In genomic region chrX:130136497-130136896, GRCh38 we compare ENCODE assay signal across 32 cellular contexts. TPM values are rescaled to one million over a fixed set of nuclear protein-coding genes. Genes with fewer than 3 reads are reported as not detected.
"Had no signal": no experiment of that assay in that cellular context is flagged by ENCODE, and none has a peak within 500 bp of the region (broad histone marks: within the 10 kb centered on the region; RNA-seq: fewer than 3 reads in every experiment).

No MANE protein-coding gene starts in this region.

- DNase-seq: activated CD4-positive, alpha-beta T cell treated with anti-CD3 and anti-CD28 coated beads for 4 hours; activated CD4-positive, alpha-beta T cell treated with anti-CD3 and anti-CD28 coated beads, Interleukin-2, amount 50 U/mL, for 1 hour; activated CD4-positive, alpha-beta T cell treated with anti-CD3 and anti-CD28 coated beads, Interleukin-2, amount 50 U/mL, for 48 hours; activated CD4-positive, CD25-positive, alpha-beta regulatory T cell; activated CD4-positive, CD25-positive, alpha-beta regulatory T cell treated with anti-CD3 and anti-CD28 coated beads, Interleukin-2, amount 50 U/mL, for 72 hours; activated CD8-positive, alpha-beta memory T cell treated with anti-CD3 and anti-CD28 coated beads for 24 hours; activated CD8-positive, alpha-beta T cell treated with anti-CD3 and anti-CD28 coated beads for 36 hours; activated effector memory CD4-positive, alpha-beta T cell treated with Interleukin-2 at 50 U/mL for 16 hours; activated naive CD4-positive, alpha-beta T cell treated with anti-CD3 and anti-CD28 coated beads for 36 hours; activated naive CD8-positive, alpha-beta T cell treated with anti-CD3 and anti-CD28 coated beads for 36 hours; activated naive CD8-positive, alpha-beta T cell treated with anti-CD3 and anti-CD28 coated beads, Interleukin-2, amount 50 U/mL, for 24 hours; activated T-cell treated with anti-CD3 and anti-CD28 coated beads, Interleukin-2, amount 50 U/mL, for 1 hour; activated T-cell treated with anti-CD3 and anti-CD28 coated beads, Interleukin-2, amount 50 U/mL, for 72 hours; adrenal gland; amygdala; aorta; body of pancreas; caudate nucleus; cortex of kidney; dermis blood vessel endothelial cell; effector CD4-positive, alpha-beta T cell; effector memory CD8-positive, alpha-beta T cell; erythroblast; foreskin keratinocyte; gastrocnemius medialis; glutamatergic neuron; T-helper 1 cell; T-helper 17 cell; T1000 had no signal

- ATAC-seq: activated CD8-positive, alpha-beta T cell treated with anti-CD3 and anti-CD28 coated beads for 36 hours; activated naive CD8-positive, alpha-beta T cell treated with anti-CD3 and anti-CD28 coated beads, Interleukin-2, amount 50 U/mL, for 24 hours; activated T-cell treated with anti-CD3 and anti-CD28 coated beads, Interleukin-2, amount 50 U/mL, for 72 hours; body of pancreas; effector memory CD8-positive, alpha-beta T cell; foreskin keratinocyte; gastrocnemius medialis; T-helper 17 cell had no signal

- H3K27me3 Mint-ChIP-seq: activated CD8-positive, alpha-beta T cell treated with anti-CD3 and anti-CD28 coated beads for 36 hours; activated naive CD4-positive, alpha-beta T cell treated with anti-CD3 and anti-CD28 coated beads, Interleukin-2, amount 50 U/mL, for 24 hours; activated naive CD8-positive, alpha-beta T cell treated with anti-CD3 and anti-CD28 coated beads for 36 hours; activated naive CD8-positive, alpha-beta T cell treated with anti-CD3 and anti-CD28 coated beads, Interleukin-2, amount 50 U/mL, for 24 hours; effector memory CD8-positive, alpha-beta T cell; T-helper 17 cell had no signal

- H3K27me3 ChIP-seq: adrenal gland, body of pancreas, esophagus muscularis mucosa, foreskin keratinocyte, gastrocnemius medialis had no signal

- H3K27ac Mint-ChIP-seq: activated CD8-positive, alpha-beta T cell treated with anti-CD3 and anti-CD28 coated beads for 36 hours; activated naive CD4-positive, alpha-beta T cell treated with anti-CD3 and anti-CD28 coated beads for 36 hours; activated naive CD4-positive, alpha-beta T cell treated with anti-CD3 and anti-CD28 coated beads, Interleukin-2, amount 50 U/mL, for 24 hours; activated naive CD8-positive, alpha-beta T cell treated with anti-CD3 and anti-CD28 coated beads for 36 hours; activated naive CD8-positive, alpha-beta T cell treated with anti-CD3 and anti-CD28 coated beads, Interleukin-2, amount 50 U/mL, for 24 hours; activated T-cell treated with anti-CD3 and anti-CD28 coated beads, Interleukin-2, amount 50 U/mL, for 72 hours; T-helper 17 cell; T-helper 2 cell treated with Interferon-gamma antibody and Interleukin-4, amounts not matched to agents 5 μg/mL and 100 μg/mL, for 36 hours had no signal

- H3K9me3 Mint-ChIP-seq: activated CD8-positive, alpha-beta T cell treated with anti-CD3 and anti-CD28 coated beads for 36 hours; activated naive CD4-positive, alpha-beta T cell treated with anti-CD3 and anti-CD28 coated beads for 36 hours; activated naive CD4-positive, alpha-beta T cell treated with anti-CD3 and anti-CD28 coated beads, Interleukin-2, amount 50 U/mL, for 24 hours; activated naive CD8-positive, alpha-beta T cell treated with anti-CD3 and anti-CD28 coated beads for 36 hours; activated naive CD8-positive, alpha-beta T cell treated with anti-CD3 and anti-CD28 coated beads, Interleukin-2, amount 50 U/mL, for 24 hours; activated T-cell treated with anti-CD3 and anti-CD28 coated beads, Interleukin-2, amount 50 U/mL, for 72 hours; effector memory CD8-positive, alpha-beta T cell; T-helper 2 cell treated with Interferon-gamma antibody and Interleukin-4, amounts not matched to agents 5 μg/mL and 100 μg/mL, for 36 hours had no signal

- H3K4me3 Mint-ChIP-seq: activated CD8-positive, alpha-beta T cell treated with anti-CD3 and anti-CD28 coated beads for 36 hours; activated naive CD4-positive, alpha-beta T cell treated with anti-CD3 and anti-CD28 coated beads for 36 hours; activated naive CD4-positive, alpha-beta T cell treated with anti-CD3 and anti-CD28 coated beads, Interleukin-2, amount 50 U/mL, for 24 hours; activated naive CD8-positive, alpha-beta T cell treated with anti-CD3 and anti-CD28 coated beads for 36 hours; activated naive CD8-positive, alpha-beta T cell treated with anti-CD3 and anti-CD28 coated beads, Interleukin-2, amount 50 U/mL, for 24 hours; activated T-cell treated with anti-CD3 and anti-CD28 coated beads, Interleukin-2, amount 50 U/mL, for 72 hours; effector memory CD8-positive, alpha-beta T cell; T-helper 17 cell; T-helper 2 cell treated with Interferon-gamma antibody and Interleukin-4, amounts not matched to agents 5 μg/mL and 100 μg/mL, for 36 hours had no signal

- H3K4me1 Mint-ChIP-seq: activated naive CD4-positive, alpha-beta T cell treated with anti-CD3 and anti-CD28 coated beads, Interleukin-2, amount 50 U/mL, for 24 hours; activated naive CD8-positive, alpha-beta T cell treated with anti-CD3 and anti-CD28 coated beads for 36 hours; activated naive CD8-positive, alpha-beta T cell treated with anti-CD3 and anti-CD28 coated beads, Interleukin-2, amount 50 U/mL, for 24 hours had no signal

- H3K4me1 ChIP-seq: adrenal gland, body of pancreas, esophagus muscularis mucosa, foreskin keratinocyte, gastrocnemius medialis had no signal

- H3K4me3 ChIP-seq: adrenal gland, body of pancreas, esophagus muscularis mucosa, gastrocnemius medialis had no signal

- H3K9me3 ChIP-seq: adrenal gland, body of pancreas, esophagus muscularis mucosa, gastrocnemius medialis had no signal

- H3K27ac ChIP-seq: adrenal gland, body of pancreas, esophagus muscularis mucosa, foreskin keratinocyte, gastrocnemius medialis had no signal

RNA-seq across cellular contexts. Expression of gene RAB33A, which starts 35.3 kb away (rescaled TPM):
- total RNA-seq: foreskin keratinocyte, gastrocnemius medialis had no signal
